8 cellular contexts compared by ENCODE assay signal in genomic region chr6:235763-236360, GRCh38. TPM values are rescaled to one million over a fixed set of nuclear protein-coding genes. Genes with fewer than 3 reads are reported as not detected.
DNase-seq lines count a peak whose midpoint lies in the region; ATAC-seq and TF ChIP-seq lines count a peak whose summit lies in the region.

No MANE protein-coding gene starts in this region.

- DNase-seq in activated CD8-positive, alpha-beta memory T cell treated with anti-CD3 and anti-CD28 coated beads, Interleukin-2, amount 10 ng/mL, durations not matched to agents 7 days and 5 days: peak; percentile 79
- DNase-seq in heart right ventricle (peak in 1 of 2 donors; percentile 29), HEK293T (ENCODE audit: extremely low spot score) (no peak), GM13976 (ENCODE audit: low spot score) (no peak), cerebellum (ENCODE audit: low spot score) (no peak)
- peak; percentile 51 for DNase-seq in stimulated activated CD4-positive, alpha-beta T cell treated with anti-CD3 and anti-CD28 coated beads, Interleukin-12 subunit alpha, Interleukin-12 subunit beta, amount 100 ng/mL, for 4 hours

- in situ Hi-C loops in GM13976 (cut with MboI; ENCODE audit: low sequenced_read_pairs, unreplicated experiment): no loop called here

- H3K27ac ChIP-seq in heart right ventricle: peak overlapping the region in 8 of 10 donors; percentile 20 to 86 (median 55)

- no peaks in the 10 kb centered on the region for H3K9me3 Mint-ChIP-seq in activated CD8-positive, alpha-beta memory T cell treated with anti-CD3 and anti-CD28 coated beads, Interleukin-2, amount 10 ng/mL, durations not matched to agents 7 days and 5 days (ENCODE audit: low read depth)

- 12 to 13% methylated on average over 2 of the region's 2 CpGs for WGBS in heart right ventricle, 2 donors

- TF ChIP-seq CTCF in heart right ventricle (IDR thresholded peaks at IDR 0.05) (no peak), GM13976 (IDR thresholded peaks at IDR 0.05; ENCODE audit: borderline replicate concordance, control extremely low read depth, extremely low read depth, insufficient read depth, missing control alignments) (no peak)

- H3K27me3 Mint-ChIP-seq in activated CD8-positive, alpha-beta memory T cell treated with anti-CD3 and anti-CD28 coated beads, Interleukin-2, amount 10 ng/mL, durations not matched to agents 7 days and 5 days: no peaks in the 10 kb centered on the region

- H3K4me1 Mint-ChIP-seq in activated CD8-positive, alpha-beta memory T cell treated with anti-CD3 and anti-CD28 coated beads, Interleukin-2, amount 10 ng/mL, durations not matched to agents 7 days and 5 days: peaks cover 47% of the 10 kb centered on the region

- H3K36me3 Mint-ChIP-seq in activated CD8-positive, alpha-beta memory T cell treated with anti-CD3 and anti-CD28 coated beads, Interleukin-2, amount 10 ng/mL, durations not matched to agents 7 days and 5 days: peaks cover 3% of the 10 kb centered on the region

- peak overlapping the region; percentile 95 for H3K27ac Mint-ChIP-seq in activated CD8-positive, alpha-beta memory T cell treated with anti-CD3 and anti-CD28 coated beads, Interleukin-2, amount 10 ng/mL, durations not matched to agents 7 days and 5 days

- CTCF ChIA-PET in activated CD8-positive, alpha-beta memory T cell treated with anti-CD3 and anti-CD28 coated beads, Interleukin-2, amount 10 ng/mL, durations not matched to agents 7 days and 5 days (lab: Charles Lee): interaction anchor here (0.7 to 1.7 kb wide), 6 partner anchors 9 to 57 kb away, joined by 3 to 6 read pairs (median 3); partner anchors contain the start of gene DUSP22
- CTCF ChIA-PET in HEK293T (lab: Yijun Ruan, JAX): interaction anchor here (0.6 kb wide), 1 partner anchor 991 kb away, joined by 4 read pairs; no protein-coding TSS in a partner anchor

- peak overlapping the region in 9 of 10 donors; percentile 2 to 46 (median 34) for H3K4me3 ChIP-seq in heart right ventricle

- peak; percentile 55 for ATAC-seq in GM19035 (IDR thresholded peaks at IDR 0.05; ENCODE audit: unreplicated experiment)
- peak; percentile 55 for ATAC-seq in HG03460 (IDR thresholded peaks at IDR 0.05; ENCODE audit: unreplicated experiment)
- peak; percentile 91 for ATAC-seq in activated CD8-positive, alpha-beta memory T cell treated with anti-CD3 and anti-CD28 coated beads, Interleukin-2, amount 10 ng/mL, durations not matched to agents 7 days and 5 days
- peak in 7 of 8 donors; percentile 72 to 86 (median 78) for ATAC-seq in heart right ventricle

- POLR2A ChIA-PET in HEK293T (lab: Yijun Ruan, JAX): no interaction called here

- H3K36me3 ChIP-seq in heart right ventricle: no peaks in the 10 kb centered on the region

- peaks cover 0 to 8% (median 0%) of the 10 kb centered on the region in 7 donors for H3K27me3 ChIP-seq in heart right ventricle

- H3K4me1 ChIP-seq in heart right ventricle: peaks cover 0 to 20% (median 0%) of the 10 kb centered on the region in 9 donors

- no peaks in the 10 kb centered on the region for H3K9me3 ChIP-seq in heart right ventricle

- intact Hi-C loops in heart right ventricle (cut with DNase I): no loop called here

- peak overlapping the region; percentile 72 for H3K4me3 Mint-ChIP-seq in activated CD8-positive, alpha-beta memory T cell treated with anti-CD3 and anti-CD28 coated beads, Interleukin-2, amount 10 ng/mL, durations not matched to agents 7 days and 5 days

TF ChIP-seq in HEK293T, 16 proteins besides CTCF, POLR2A, EP300 and RAD21:
- TF ChIP-seq BHLHE40 (IDR thresholded peaks at IDR 0.05; ENCODE audit: borderline replicate concordance) (no peak), FOXM1 (IDR thresholded peaks at IDR 0.05; ENCODE audit: borderline replicate concordance) (no peak), FOXA1 (IDR thresholded peaks at IDR 0.05) (no peak), ELF4 (IDR thresholded peaks at IDR 0.05) (no peak), HDGF (IDR thresholded peaks at IDR 0.05; ENCODE audit: borderline replicate concordance) (no peak), FOXK2 (IDR thresholded peaks at IDR 0.05) (no peak), PKNOX1 (IDR thresholded peaks at IDR 0.05) (no peak), LEF1 (IDR thresholded peaks at IDR 0.05; ENCODE audit: borderline replicate concordance) (no peak), TARDBP (IDR thresholded peaks at IDR 0.05) (no peak), CTBP1 (IDR thresholded peaks at IDR 0.05; ENCODE audit: borderline replicate concordance) (no peak), ARNT (IDR thresholded peaks at IDR 0.05) (no peak), SUZ12 (IDR thresholded peaks at IDR 0.05) (no peak), SP1 (IDR thresholded peaks at IDR 0.05) (no peak)
TF ChIP-seq in HEK293T: peak in this region for 0.

RNA-seq across cellular contexts. Expression of gene DUSP22, which starts 56.4 kb away (rescaled TPM):
- 10 to 100 TPM; 38.1 to 47.8 TPM for total RNA-seq in activated CD8-positive, alpha-beta memory T cell treated with anti-CD3 and anti-CD28 coated beads, Interleukin-2, amount 10 ng/mL, durations not matched to agents 7 days and 5 days
- total RNA-seq in heart right ventricle (10 to 100 TPM; 43.4 to 70.4 (median 52.5) TPM), cerebellum (26.0 TPM)
- 10 to 100 TPM; 32.0 to 37.1 TPM for polyA plus RNA-seq in heart right ventricle

Comparison
In these comparisons a context has a peak if more than half of its experiments do, and no peak if none do; other contexts are left out.
1. DNase-seq: peak in activated CD8-positive, alpha-beta memory T cell treated with anti-CD3 and anti-CD28 coated beads, Interleukin-2, amount 10 ng/mL, durations not matched to agents 7 days and 5 days (single experiment) and stimulated activated CD4-positive, alpha-beta T cell treated with anti-CD3 and anti-CD28 coated beads, Interleukin-12 subunit alpha, Interleukin-12 subunit beta, amount 100 ng/mL, for 4 hours (single experiment); none in HEK293T (single experiment), GM13976 (single experiment) and cerebellum (single experiment).
2. Peak in every context shown above with its lines, with median percentiles within 50 percentile points of each other: ATAC-seq.